20 cellular contexts compared by ENCODE assay signal in genomic region chr1:244326757-244327156, GRCh38.
DNase-seq lines count a peak whose midpoint lies in the region; ATAC-seq, FAIRE-seq and TF ChIP-seq lines count a peak whose summit lies in the region.
"Had no signal": no experiment of that assay in that cellular context is flagged by ENCODE, and none has a peak within 500 bp of the region (broad histone marks: within the 10 kb centered on the region; RNA-seq: fewer than 3 reads in every experiment).

No MANE protein-coding gene starts in this region.

- FAIRE-seq in H54 (lab: Jason Lieb, UNC): no peak

- ATAC-seq in naive thymus-derived CD4-positive, alpha-beta T cell: no peak

- no peaks in the 10 kb centered on the region for H3K9me2 ChIP-seq in Karpas-422 (replicated peaks; ENCODE audit: insufficient read depth, low read length)
- H3K9me2 ChIP-seq: SK-N-SH had no signal

- no peaks in the 10 kb centered on the region for H3K9me3 ChIP-seq in Karpas-422 (ENCODE audit: low read length)
- no peaks in the 10 kb centered on the region for H3K9me3 ChIP-seq in naive thymus-derived CD4-positive, alpha-beta T cell (ENCODE audit: control insufficient read depth in 2 of 3, low read length in 3 of 3)

- peak overlapping the region; percentile 95 to 100 (median 98) for H3K27ac Mint-ChIP-seq in immature natural killer cell
- no peak overlapping the region for H3K27ac Mint-ChIP-seq in naive thymus-derived CD4-positive, alpha-beta T cell
- H3K27ac Mint-ChIP-seq: brain, IgD-negative memory B cell had no signal

- peaks cover 52 to 58% of the 10 kb centered on the region in 2 donors for H3K4me1 Mint-ChIP-seq in immature natural killer cell
- H3K4me1 Mint-ChIP-seq in naive thymus-derived CD4-positive, alpha-beta T cell: peaks cover 0 to 44% (median 0%) of the 10 kb centered on the region in 7 donors
- H3K4me1 Mint-ChIP-seq: brain had no signal

- H3K79me2 ChIP-seq in Karpas-422 (ENCODE audit: low read length): no peaks in the 10 kb centered on the region

- H3K9ac ChIP-seq in Karpas-422 (ENCODE audit: low read length): no peak overlapping the region
- H3K9ac ChIP-seq: SK-N-SH had no signal

- CTCF ChIA-PET in naive thymus-derived CD4-positive, alpha-beta T cell (lab: Charles Lee): no interaction called here

- peaks cover 4% of the 10 kb centered on the region for H3K4me1 ChIP-seq in Karpas-422 (ENCODE audit: low read length)
- peaks cover 0 to 21% of the 10 kb centered on the region in 2 donors for H3K4me1 ChIP-seq in naive thymus-derived CD4-positive, alpha-beta T cell (ENCODE audit: control insufficient read depth in 2 of 2, insufficient read depth in 2 of 2, low read length in 2 of 2)
- H3K4me1 ChIP-seq: uterus had no signal

- H3K36me3 Mint-ChIP-seq in immature natural killer cell: peaks cover 4 to 8% (median 5%) of the 10 kb centered on the region in 3 donors
- H3K36me3 Mint-ChIP-seq in naive thymus-derived CD4-positive, alpha-beta T cell: peaks cover 0 to 24% (median 4%) of the 10 kb centered on the region in 5 donors
- H3K36me3 Mint-ChIP-seq: brain had no signal

- no peak overlapping the region for H3K4me2 ChIP-seq in Karpas-422 (ENCODE audit: low read depth, low read length, poor library complexity, severe bottlenecking)
- H3K4me2 ChIP-seq: SK-N-SH had no signal

- no peak overlapping the region for H3K4me3 ChIP-seq in Karpas-422 (ENCODE audit: low read length)
- H3K4me3 ChIP-seq in naive thymus-derived CD4-positive, alpha-beta T cell (ENCODE audit: low read length): no peak overlapping the region
- H3K4me3 ChIP-seq: dorsolateral prefrontal cortex, uterus had no signal

- H3K27ac ChIP-seq in Karpas-422 (ENCODE audit: low read length): no peak overlapping the region
- H3K27ac ChIP-seq in naive thymus-derived CD4-positive, alpha-beta T cell (ENCODE audit: low read depth, low read length): no peak overlapping the region
- H3K27ac ChIP-seq: dorsolateral prefrontal cortex, uterus, WERI-Rb-1 had no signal

- DNase-seq in COR-L47 (lab: John Stamatoyannopoulos, UW) (peak; percentile 82), Karpas-422 (peak; percentile 15), NCI-H748 treated with DMSO at 0.1 percent for 48 hours (lab: John Stamatoyannopoulos, UW) (peak; percentile 82), immature natural killer cell (no peak), mucosa of gallbladder (ENCODE audit: low spot score) (no peak), T1000 (lab: John Stamatoyannopoulos, UW) (no peak), H54 (ENCODE audit: insufficient read length, low spot score) (no peak)
- no peak for DNase-seq in naive thymus-derived CD4-positive, alpha-beta T cell
- DNase-seq: activated naive CD4-positive, alpha-beta T cell treated with anti-CD3 and anti-CD28 coated beads, Interleukin-2, amount 50 U/mL, for 16 hours; DMS79 treated with DMSO at 0.1 percent for 48 hours; dorsolateral prefrontal cortex; HCEC 1CT; NCI-H187 treated with DMSO at 0.1 percent for 48 hours; OCI-M1; SK-N-SH; uterus; WERI-Rb-1 had no signal

- peak overlapping the region; percentile 5 to 98 (median 60) for H3K4me3 Mint-ChIP-seq in immature natural killer cell
- no peak overlapping the region for H3K4me3 Mint-ChIP-seq in naive thymus-derived CD4-positive, alpha-beta T cell
- H3K4me3 Mint-ChIP-seq: brain; stimulated activated naive CD8-positive, alpha-beta T cell treated with anti-CD3 and anti-CD28 coated beads, Interleukin-15, Interleukin-2, amounts not matched to agents 100 ng/mL and 50 ng/mL, for 24 hours had no signal

- no peaks in the 10 kb centered on the region for H3K36me3 ChIP-seq in Karpas-422 (ENCODE audit: insufficient read depth, low read length)
- no peaks in the 10 kb centered on the region for H3K36me3 ChIP-seq in naive thymus-derived CD4-positive, alpha-beta T cell (ENCODE audit: control insufficient read depth in 2 of 3, insufficient read depth in 3 of 3, low read length in 3 of 3)
- H3K36me3 ChIP-seq: uterus, WERI-Rb-1 had no signal

- H4K20me1 ChIP-seq in Karpas-422 (ENCODE audit: insufficient read depth, low read depth, low read length): no peaks in the 10 kb centered on the region

- POLR2A ChIA-PET in naive thymus-derived CD4-positive, alpha-beta T cell (lab: Charles Lee): no interaction called here

- H3K27me3 ChIP-seq in Karpas-422 (ENCODE audit: low read length): 0 out of 2 replicates have a peak, but pooled peaks cover 4% of the 10 kb centered on the region
- H3K27me3 ChIP-seq in naive thymus-derived CD4-positive, alpha-beta T cell (ENCODE audit: control insufficient read depth in 2 of 2, insufficient read depth in 2 of 2, low read length in 2 of 2): no peaks in the 10 kb centered on the region
- H3K27me3 ChIP-seq: dorsolateral prefrontal cortex, uterus had no signal

- H3K9me3 Mint-ChIP-seq in immature natural killer cell: no peaks in the 10 kb centered on the region
- peaks cover 0 to 23% (median 8%) of the 10 kb centered on the region in 11 donors for H3K9me3 Mint-ChIP-seq in naive thymus-derived CD4-positive, alpha-beta T cell

- no peak for TF ChIP-seq POLR2A in H54 (IDR thresholded peaks at IDR 0.05; ENCODE audit: low read depth, low read length)

- peaks cover 0 to 29% (median 17%) of the 10 kb centered on the region in 3 donors for H3K27me3 Mint-ChIP-seq in immature natural killer cell (ENCODE audit: low read depth in 3 of 3)
- H3K27me3 Mint-ChIP-seq in naive thymus-derived CD4-positive, alpha-beta T cell: peaks cover 0 to 14% (median 4%) of the 10 kb centered on the region in 5 donors
- H3K27me3 Mint-ChIP-seq: IgD-negative memory B cell; stimulated activated naive CD8-positive, alpha-beta T cell treated with anti-CD3 and anti-CD28 coated beads, Interleukin-15, Interleukin-2, amounts not matched to agents 100 ng/mL and 50 ng/mL, for 24 hours had no signal

- intact Hi-C loops in naive thymus-derived CD4-positive, alpha-beta T cell (cut with micrococcal nuclease): loop anchor here in 1 of 2 donors (10.0 kb wide), 1 partner anchor 508 kb away; the partner anchor contains the start of gene COX20

- H2AFZ ChIP-seq in Karpas-422 (ENCODE audit: low read length): no peak overlapping the region

Comparison
In these comparisons a context has a peak if more than half of its experiments do, and no peak if none do; other contexts are left out.
1. DNase-seq: peak in COR-L47 (single experiment), Karpas-422 (single experiment) and NCI-H748 treated with DMSO at 0.1 percent for 48 hours (single experiment); none in immature natural killer cell (0 of 3), mucosa of gallbladder (single experiment), naive thymus-derived CD4-positive, alpha-beta T cell (0 of 9), T1000 (single experiment) and H54 (single experiment).
2. H3K27ac Mint-ChIP-seq: peak in immature natural killer cell (6 of 6); none in naive thymus-derived CD4-positive, alpha-beta T cell (0 of 9).
3. H3K4me3 Mint-ChIP-seq: peak in immature natural killer cell (5 of 5); none in naive thymus-derived CD4-positive, alpha-beta T cell (0 of 10).